In genomic region chr6:114764866-114765265, GRCh38 we compare ENCODE assay signal across 22 cellular contexts.
"Had no signal": no experiment of that assay in that cellular context is flagged by ENCODE, and none has a peak within 500 bp of the region (broad histone marks: within the 10 kb centered on the region; RNA-seq: fewer than 3 reads in every experiment).

No MANE protein-coding gene starts in this region.

- H3K27ac ChIP-seq: SJSA1, SK-N-MC had no signal

- DNase-seq: IMR-90, Karpas-422, KG1, MG63, NCI-H1092, NCI-H1417, NCI-H1436 treated with DMSO at 0.1 percent for 48 hours, NCI-H1694, NCI-H187 treated with DMSO at 0.1 percent for 48 hours, NCI-H2029 treated with DMSO at 0.1 percent for 48 hours, NCI-H2171 treated with DMSO at 0.1 percent for 48 hours, NCI-H345, NCI-H446 treated with DMSO at 0.1 percent for 48 hours, NCI-H510A treated with DMSO at 0.1 percent for 48 hours, NCI-H526, NCI-H82, Right ventricle myocardium superior, RPMI8226, SIG-M5 had no signal

- H3K36me3 ChIP-seq: MG63, SJSA1 had no signal

- H3K9me3 ChIP-seq: MG63, SJSA1 had no signal

- H3K4me3 ChIP-seq: MG63, SJSA1, SK-N-MC had no signal

- H3K27me3 ChIP-seq: MG63, SJSA1 had no signal

- H3K4me1 ChIP-seq: SJSA1 had no signal

- ATAC-seq: HepG2 had no signal
